ENCODE assay signal across 15 cellular contexts in genomic region chr1:209341689-209342420, GRCh38.
DNase-seq lines count a peak whose midpoint lies in the region; ATAC-seq and TF ChIP-seq lines count a peak whose summit lies in the region.
"Had no signal": no experiment of that assay in that cellular context is flagged by ENCODE, and none has a peak within 500 bp of the region (broad histone marks: within the 10 kb centered on the region; RNA-seq: fewer than 3 reads in every experiment).

No MANE protein-coding gene starts in this region.

- H3K27me3 ChIP-seq in PC-9 (ENCODE audit: insufficient read depth, low read depth) = no peaks in the 10 kb centered on the region
- H3K27me3 ChIP-seq in osteoblast (ENCODE audit: insufficient read depth, low read length) = no peaks in the 10 kb centered on the region
- H3K27me3 ChIP-seq: BLaER1 treated with 17β-estradiol and CSF1 and Interleukin-3, amounts not matched to agents 10 nM and 100 nM had no signal

- no TSS peak for BruUV-seq in PC-9 (replicated peaks; lab: Mats Ljungman, UMichigan)

- POLR2A ChIA-PET in PC-9 (lab: Charles Lee; ENCODE audit: unreplicated experiment) = interaction anchor here (0.6 kb wide), 2 partner anchors 64 to 407 kb away, joined by 3 to 6 read pairs; no protein-coding TSS in a partner anchor

- H3K9me3 ChIP-seq in PC-9 (ENCODE audit: insufficient read depth, low read depth) (0 out of 2 replicates have a peak, but pooled peaks cover 6% of the 10 kb centered on the region), osteoblast (ENCODE audit: low read depth, low read length) (no peaks in the 10 kb centered on the region)

- peaks cover 4% of the 10 kb centered on the region for H3K4me1 Mint-ChIP-seq in glutamatergic neuron (ENCODE audit: low read depth, unreplicated experiment)
- H3K4me1 Mint-ChIP-seq: B cell had no signal

- H2AFZ ChIP-seq in PC-9 (no peak overlapping the region; the same call in 1 of the 2 replicates), osteoblast (ENCODE audit: low read length) (no peak overlapping the region)

- H3K4me1 ChIP-seq in PC-9 (replicated peaks; ENCODE audit: insufficient read depth) (peaks cover 15% of the 10 kb centered on the region), osteoblast (ENCODE audit: insufficient read depth, low read length) (peaks cover 4% of the 10 kb centered on the region)
- H3K4me1 ChIP-seq: BLaER1 treated with 17β-estradiol and CSF1 and Interleukin-3, amounts not matched to agents 10 nM and 100 nM had no signal

- TF ChIP-seq CTCF in PC-9 (conservative IDR thresholded peaks at IDR 0.05) (no peak), glutamatergic neuron (IDR thresholded peaks at IDR 0.05; ENCODE audit: partially characterized antibody, unreplicated experiment) (no peak), osteoblast (IDR thresholded peaks at IDR 0.05; ENCODE audit: extremely low read depth, low read depth, low read length) (no peak)

- peaks cover 2% of the 10 kb centered on the region for H3K27me3 Mint-ChIP-seq in glutamatergic neuron (ENCODE audit: unreplicated experiment)

- H3K9me2 ChIP-seq in PC-9 (ENCODE audit: insufficient read depth) = no peaks in the 10 kb centered on the region

- CTCF ChIA-PET in PC-9 (lab: Charles Lee) = no interaction called here

- no peaks in the 10 kb centered on the region; the same call in 1 of the 2 replicates for H3F3A ChIP-seq in PC-9 (ENCODE audit: insufficient read depth, low read depth)

- H4K20me1 ChIP-seq in PC-9 (ENCODE audit: insufficient read depth) (no peaks in the 10 kb centered on the region), osteoblast (ENCODE audit: insufficient read depth, low read length) (no peaks in the 10 kb centered on the region)
- H4K20me1 ChIP-seq: BLaER1 treated with 17β-estradiol and CSF1 and Interleukin-3, amounts not matched to agents 10 nM and 100 nM had no signal

- DNase-seq in NCI-H82 (lab: John Stamatoyannopoulos, UW) (peak; percentile 80), PC-9 (no peak), glutamatergic neuron (no peak), osteoblast (ENCODE audit: insufficient read length, low spot score, missing footprints) (peak; percentile 66), SIG-M5 treated with dmso at 0.1 percent for 504 hours (lab: John Stamatoyannopoulos, UW; ENCODE audit: unreplicated experiment) (no peak), mucosa of gallbladder (ENCODE audit: low spot score) (no peak)
- DNase-seq: Calu3; CD8-positive, alpha-beta T cell; DMS79 treated with DMSO at 0.1 percent for 48 hours; GF-D8; HCEC 1CT had no signal

- no peaks in the 10 kb centered on the region for H3K36me3 Mint-ChIP-seq in glutamatergic neuron (ENCODE audit: unreplicated experiment)
- H3K36me3 Mint-ChIP-seq: CD8-positive, alpha-beta T cell had no signal

- H3K36me3 ChIP-seq in PC-9 (ENCODE audit: low read depth) (no peaks in the 10 kb centered on the region; the same call in 1 of the 2 replicates), osteoblast (ENCODE audit: insufficient read depth, low read length) (no peaks in the 10 kb centered on the region)
- H3K36me3 ChIP-seq: BLaER1 treated with 17β-estradiol and CSF1 and Interleukin-3, amounts not matched to agents 10 nM and 100 nM had no signal

- H3K27ac ChIP-seq in PC-9 (no peak overlapping the region), osteoblast (ENCODE audit: low read depth, low read length) (no peak overlapping the region)
- H3K27ac ChIP-seq: BLaER1 treated with 17β-estradiol and CSF1 and Interleukin-3, amounts not matched to agents 10 nM and 100 nM; HL-60 had no signal

- H3K4me2 ChIP-seq in PC-9 = peak overlapping the region; percentile 31
- no peak overlapping the region for H3K4me2 ChIP-seq in osteoblast (ENCODE audit: insufficient read depth, low read length)
- H3K4me2 ChIP-seq: BLaER1 treated with 17β-estradiol and CSF1 and Interleukin-3, amounts not matched to agents 10 nM and 100 nM had no signal

- H3K79me2 ChIP-seq in PC-9 (ENCODE audit: low read depth) (no peaks in the 10 kb centered on the region), osteoblast (ENCODE audit: insufficient read depth, low read length) (no peaks in the 10 kb centered on the region)

- peak overlapping the region; percentile 59 for H3K27ac Mint-ChIP-seq in glutamatergic neuron (ENCODE audit: unreplicated experiment)
- H3K27ac Mint-ChIP-seq: B cell; CD8-positive, alpha-beta T cell had no signal

- intact Hi-C loops in PC-9 (cut with micrococcal nuclease; ENCODE audit: unreplicated experiment) = loop anchor here (10.0 kb wide), 1 partner anchor 587 kb away; no protein-coding TSS in a partner anchor

- H3K4me3 Mint-ChIP-seq in glutamatergic neuron (ENCODE audit: unreplicated experiment) = no peak overlapping the region
- H3K4me3 Mint-ChIP-seq: B cell; CD8-positive, alpha-beta T cell had no signal

- no peak for ATAC-seq in HG02571 (IDR thresholded peaks at IDR 0.05; ENCODE audit: unreplicated experiment)
- ATAC-seq: CD8-positive, alpha-beta T cell had no signal

- H3K9me3 Mint-ChIP-seq in glutamatergic neuron (ENCODE audit: unreplicated experiment) = no peaks in the 10 kb centered on the region
- H3K9me3 Mint-ChIP-seq: CD8-positive, alpha-beta T cell had no signal

- H3K4me3 ChIP-seq in PC-9 (no peak overlapping the region), osteoblast (ENCODE audit: insufficient read depth, low read length) (no peak overlapping the region)
- H3K4me3 ChIP-seq: BLaER1 treated with 17β-estradiol and CSF1 and Interleukin-3, amounts not matched to agents 10 nM and 100 nM had no signal

Comparison
In these comparisons a context has a peak if more than half of its experiments do, and no peak if none do; other contexts are left out.
1. DNase-seq: peak in NCI-H82 (single experiment) and osteoblast (single experiment); none in PC-9 (0 of 2), glutamatergic neuron (single experiment), SIG-M5 treated with dmso at 0.1 percent for 504 hours (single experiment) and mucosa of gallbladder (single experiment).